8 cellular contexts compared by ENCODE assay signal in the genomic region with DNA sequence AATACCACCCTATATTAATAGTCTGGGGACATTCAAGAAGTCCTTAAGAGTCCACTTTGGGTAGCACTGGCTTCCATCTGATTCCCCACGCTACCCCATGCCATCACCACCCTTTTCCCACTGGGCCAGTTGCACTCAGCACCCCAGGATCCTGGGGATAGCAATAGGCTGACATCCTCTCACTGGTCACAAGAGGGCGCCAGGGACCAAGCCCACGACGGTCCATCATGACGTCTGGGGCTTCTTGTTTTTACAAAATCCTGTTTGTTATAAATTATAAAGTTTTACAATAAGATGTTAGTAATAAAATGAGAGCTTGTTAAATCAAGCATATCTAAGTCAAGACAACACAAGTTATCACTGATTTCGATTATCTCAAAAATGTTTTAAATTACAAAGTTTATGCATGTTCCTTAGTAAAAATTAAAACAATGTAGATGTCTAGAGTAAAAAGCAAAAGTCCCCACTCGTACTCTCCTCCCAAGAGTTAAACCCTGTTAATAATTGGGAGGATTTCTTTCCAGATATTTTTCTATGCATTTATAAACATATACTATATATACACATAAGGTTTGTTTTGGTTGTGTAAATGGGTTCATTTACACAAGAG. TPM values are rescaled to one million over a fixed set of nuclear protein-coding genes. Genes with fewer than 3 reads are reported as not detected.
DNase-seq lines count a peak whose midpoint lies in the region; ATAC-seq lines count a peak whose summit lies in the region.

No MANE protein-coding gene starts in this region.

- H3K4me1 Mint-ChIP-seq in memory B cell: no peaks in the 10 kb centered on the region
- no peaks in the 10 kb centered on the region for H3K4me1 Mint-ChIP-seq in stimulated activated memory B cell treated with anti-CD40 and anti-IgM and Interleukin-4, amounts not matched to agents 10 μg/mL and 1 μg/mL and 100 μg/mL, for 72 hours

- H3K9me3 Mint-ChIP-seq in memory B cell: no peaks in the 10 kb centered on the region
- no peaks in the 10 kb centered on the region for H3K9me3 Mint-ChIP-seq in stimulated activated memory B cell treated with anti-CD40 and anti-IgM and Interleukin-4, amounts not matched to agents 10 μg/mL and 1 μg/mL and 100 μg/mL, for 72 hours

- H3K27me3 Mint-ChIP-seq in memory B cell: peaks cover 7% of the 10 kb centered on the region
- peaks cover 15% of the 10 kb centered on the region for H3K27me3 Mint-ChIP-seq in stimulated activated memory B cell treated with anti-CD40 and anti-IgM and Interleukin-4, amounts not matched to agents 10 μg/mL and 1 μg/mL and 100 μg/mL, for 72 hours

- DNase-seq in activated gamma-delta T cell treated with Interleukin-2 at 50 U/mL for 16 hours: peak; percentile 43
- no peak for DNase-seq in activated gamma-delta T cell (lab: John Stamatoyannopoulos, UW)
- peak; percentile 41 for DNase-seq in NCI-H345 treated with DMSO at 0.1 percent for 48 hours (lab: John Stamatoyannopoulos, UW; ENCODE audit: unreplicated experiment)
- peak; percentile 17 to 45 for DNase-seq in activated CD4-positive, alpha-beta T cell treated with anti-CD3 and anti-CD28 coated beads for 24 hours (ENCODE audit: low read depth in 2 of 2)
- DNase-seq in dermis blood vessel endothelial cell: peak; percentile 81
- peak; percentile 44 to 47 for DNase-seq in memory B cell (ENCODE audit: low spot score in 2 of 2)

- peak; percentile 77 for ATAC-seq in HG03045 (IDR thresholded peaks at IDR 0.05; ENCODE audit: unreplicated experiment)
- ATAC-seq in memory B cell (ENCODE audit: low read depth): peak; percentile 79
- peak; percentile 78 for ATAC-seq in stimulated activated memory B cell treated with anti-CD40 and anti-IgM and Interleukin-4, amounts not matched to agents 10 μg/mL and 1 μg/mL and 100 μg/mL, for 72 hours

- H3K27ac Mint-ChIP-seq in memory B cell: no peak overlapping the region
- no peak overlapping the region for H3K27ac Mint-ChIP-seq in stimulated activated memory B cell treated with anti-CD40 and anti-IgM and Interleukin-4, amounts not matched to agents 10 μg/mL and 1 μg/mL and 100 μg/mL, for 72 hours

- H3K4me3 Mint-ChIP-seq in memory B cell: no peak overlapping the region
- no peak overlapping the region for H3K4me3 Mint-ChIP-seq in stimulated activated memory B cell treated with anti-CD40 and anti-IgM and Interleukin-4, amounts not matched to agents 10 μg/mL and 1 μg/mL and 100 μg/mL, for 72 hours

- no peaks in the 10 kb centered on the region for H3K36me3 Mint-ChIP-seq in memory B cell
- no peaks in the 10 kb centered on the region for H3K36me3 Mint-ChIP-seq in stimulated activated memory B cell treated with anti-CD40 and anti-IgM and Interleukin-4, amounts not matched to agents 10 μg/mL and 1 μg/mL and 100 μg/mL, for 72 hours

RNA-seq across cellular contexts. Expression of a gene that starts 15.4 kb away (rescaled TPM):
- total RNA-seq in dermis blood vessel endothelial cell: 0.65 and 0.68 TPM in 2 replicates

RNA-seq across cellular contexts. Expression of a gene that starts 37.2 kb away (rescaled TPM):
- 57.7 and 72.7 TPM in 2 replicates for total RNA-seq in dermis blood vessel endothelial cell
